Comparison of ENCODE assay signal across 1 cellular context in genomic region chr16:16120382-16121184, GRCh38.
A peak's percentile ranks its signal among the peaks of the same experiment; 100 is the strongest.
TF ChIP-seq lines count a peak whose summit lies in the region.

No MANE protein-coding gene starts in this region.

TF ChIP-seq in K562, 482 proteins besides CTCF, POLR2A, EP300 and RAD21 (continued from another document and continues in another):
- TF ChIP-seq ZNF609 (CRISPR knock-in tag; IDR thresholded peaks at IDR 0.05; ENCODE audit: borderline replicate concordance) (no peak), FOXJ2 (tag; IDR thresholded peaks at IDR 0.05) (no peak), RCOR1 (IDR thresholded peaks at IDR 0.05; ENCODE audit: borderline replicate concordance in 1 of 2, low read depth in 2 of 2, low read length in 2 of 2) (no peak), MYBL2 (IDR thresholded peaks at IDR 0.05; ENCODE audit: low read depth) (no peak), MYBL2 (CRISPR knock-in tag; IDR thresholded peaks at IDR 0.05; ENCODE audit: borderline replicate concordance) (no peak), SRSF7 (optimal IDR thresholded peaks at IDR 0.05; ENCODE audit: low read depth, low read length) (no peak), BRD9 (IDR thresholded peaks at IDR 0.05; ENCODE audit: low read depth, partially characterized antibody) (peak; percentile 68), FUS (optimal IDR thresholded peaks at IDR 0.05; ENCODE audit: low read depth, low read length) (no peak), ETV6 (IDR thresholded peaks at IDR 0.05; ENCODE audit: borderline replicate concordance in 1 of 2, low read depth in 2 of 2, low read length in 1 of 2) (no peak), ETV6 (CRISPR knock-in tag; IDR thresholded peaks at IDR 0.05; ENCODE audit: borderline replicate concordance) (no peak), ZNF668 (CRISPR knock-in tag; IDR thresholded peaks at IDR 0.05) (no peak), CBFB (CRISPR knock-in tag; IDR thresholded peaks at IDR 0.05) (no peak), MEIS2 (IDR thresholded peaks at IDR 0.05; ENCODE audit: partially characterized antibody) (peak; percentile 98), MXD1 (CRISPR knock-in tag; IDR thresholded peaks at IDR 0.05; ENCODE audit: borderline replicate concordance, poor library complexity, severe bottlenecking) (no peak), MED1 (CRISPR knock-in tag; IDR thresholded peaks at IDR 0.05; ENCODE audit: borderline replicate concordance) (no peak), ZEB2 (IDR thresholded peaks at IDR 0.05) (no peak), COPS2 (conservative IDR thresholded peaks at IDR 0.05) (no peak), ZNF830 (CRISPR knock-in tag; IDR thresholded peaks at IDR 0.05) (no peak), HOMEZ (CRISPR knock-in tag; IDR thresholded peaks at IDR 0.05) (no peak), ZNF232 (CRISPR knock-in tag; IDR thresholded peaks at IDR 0.05) (no peak), WHSC1 (IDR thresholded peaks at IDR 0.05; ENCODE audit: low read length) (no peak), GATAD2A (IDR thresholded peaks at IDR 0.05) (no peak), SIRT6 (IDR thresholded peaks at IDR 0.05; ENCODE audit: low read depth, low read length) (no peak), CBFA2T3 (IDR thresholded peaks at IDR 0.05) (peak; percentile 95), USF2 (CRISPR knock-in tag; IDR thresholded peaks at IDR 0.05) (no peak), YY1 (IDR thresholded peaks at IDR 0.05; ENCODE audit: borderline replicate concordance in 1 of 3, control insufficient read depth in 1 of 3, extremely low read depth in 1 of 3, insufficient read depth in 3 of 3, insufficient read length in 1 of 3, insufficient replicate concordance in 2 of 3, low read depth in 1 of 3, low read length in 2 of 3) (peak in 1 of 3 experiments; percentile 77), RBM15 (IDR thresholded peaks at IDR 0.05; ENCODE audit: insufficient read depth, low read length) (no peak), E4F1 (CRISPR knock-in tag; IDR thresholded peaks at IDR 0.05; ENCODE audit: borderline replicate concordance) (no peak), MXI1 (IDR thresholded peaks at IDR 0.05; ENCODE audit: low read depth, low read length) (no peak), MAFG (tag; conservative IDR thresholded peaks at IDR 0.05) (no peak), ATF2 (CRISPR knock-in tag; IDR thresholded peaks at IDR 0.05) (no peak), EWSR1 (IDR thresholded peaks at IDR 0.05; ENCODE audit: borderline replicate concordance, low read depth, partially characterized antibody) (no peak), MCM3 (IDR thresholded peaks at IDR 0.05) (no peak), GABPB1 (CRISPR knock-in tag; IDR thresholded peaks at IDR 0.05) (peak; percentile 70), TAF9B (IDR thresholded peaks at IDR 0.05; ENCODE audit: partially characterized antibody) (peak; percentile 30), E2F5 (CRISPR knock-in tag; IDR thresholded peaks at IDR 0.05) (no peak), SMARCB1 (IDR thresholded peaks at IDR 0.05; ENCODE audit: insufficient read length, low read depth) (no peak), PML (IDR thresholded peaks at IDR 0.05; ENCODE audit: low read length) (peak; percentile 60), PHTF2 (CRISPR knock-in tag; IDR thresholded peaks at IDR 0.05) (no peak), ARID4B (CRISPR knock-in tag; IDR thresholded peaks at IDR 0.05) (no peak), ZSCAN29 (IDR thresholded peaks at IDR 0.05) (no peak), CTCFL (IDR thresholded peaks at IDR 0.05; ENCODE audit: borderline replicate concordance, insufficient read depth, low read depth, low read length, poor library complexity, severe bottlenecking) (no peak), BRCA1 (IDR thresholded peaks at IDR 0.05) (no peak), BRCA1 (CRISPR knock-in tag; IDR thresholded peaks at IDR 0.05) (no peak), SMAD4 (CRISPR knock-in tag; conservative IDR thresholded peaks at IDR 0.05) (no peak; the same call in 1 of the 2 replicates), ZNF347 (CRISPR knock-in tag; IDR thresholded peaks at IDR 0.05; ENCODE audit: low read depth) (no peak), CBX3 (IDR thresholded peaks at IDR 0.05; ENCODE audit: borderline replicate concordance in 1 of 2, low read length in 2 of 2) (no peak), NFRKB (IDR thresholded peaks at IDR 0.05; ENCODE audit: low read depth) (no peak), SMARCA4 (IDR thresholded peaks at IDR 0.05) (peak; percentile 79), ELF1 (tag; IDR thresholded peaks at IDR 0.05) (no peak), FOXA1 (IDR thresholded peaks at IDR 0.05; ENCODE audit: borderline replicate concordance) (no peak)
